In the genomic region with DNA sequence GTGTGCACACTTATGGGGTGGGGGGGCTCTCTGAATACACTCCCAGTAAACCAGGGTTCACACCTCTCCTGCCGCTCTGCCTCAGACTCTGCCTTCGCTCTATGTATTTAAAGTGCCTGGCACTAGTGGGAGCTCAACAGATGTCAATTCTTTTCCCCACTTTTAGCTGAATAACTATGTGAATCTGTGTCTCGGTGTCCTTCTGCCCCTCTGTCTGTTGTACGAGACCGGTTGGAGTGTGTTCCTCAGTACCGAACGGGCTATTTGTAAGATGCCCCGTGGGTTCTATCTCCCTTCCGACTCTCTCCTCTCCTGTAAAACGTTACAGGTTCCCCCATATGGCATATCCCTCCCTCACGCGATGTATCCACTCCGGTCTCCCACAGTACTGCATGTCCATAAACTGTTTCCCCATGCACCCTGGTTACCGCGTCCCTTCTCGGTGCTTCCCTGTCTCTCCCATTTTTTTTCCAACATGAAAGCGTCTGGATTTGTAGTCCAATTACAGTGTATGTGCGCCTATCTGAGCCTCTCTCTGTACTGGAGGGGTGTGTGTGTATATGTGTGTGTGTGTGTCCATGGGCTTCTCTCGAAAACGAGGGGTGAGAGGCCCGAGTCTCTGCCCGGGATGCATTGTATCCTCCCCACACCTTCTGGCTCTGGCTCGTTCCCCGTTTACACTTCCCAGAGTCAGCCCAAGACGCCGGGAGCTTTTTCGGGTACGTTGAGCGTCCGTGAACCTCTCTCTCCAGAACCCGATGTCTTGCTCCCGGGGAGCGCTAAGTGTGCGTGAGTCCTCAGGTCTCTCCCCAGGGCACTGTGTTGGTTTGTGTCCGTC, we compare ENCODE assay signal across 8 cellular contexts. TPM values are rescaled to one million over a fixed set of nuclear protein-coding genes. Genes with fewer than 3 reads are reported as not detected.
DNase-seq lines count a peak whose midpoint lies in the region; ATAC-seq, FAIRE-seq and TF ChIP-seq lines count a peak whose summit lies in the region.

No MANE protein-coding gene starts in this region.

- H3K4me1 ChIP-seq in Panc1 (ENCODE audit: control insufficient read depth, insufficient read depth, low read length): peaks cover 37% of the 10 kb centered on the region
- H3K4me1 ChIP-seq in duodenal mucosa (ENCODE audit: control insufficient read depth in 1 of 2, insufficient read depth in 2 of 2, low read length in 2 of 2): peaks cover 26% of the 10 kb centered on the region in 2 donors
- H3K4me1 ChIP-seq in tibial nerve: peaks cover 0 to 59% (median 28%) of the 10 kb centered on the region in 4 donors

- peak overlapping the region; percentile 95 to 98 for H3K9ac ChIP-seq in duodenal mucosa (ENCODE audit: low read depth in 1 of 2, low read length in 2 of 2)

- POLR2A ChIA-PET in Panc1 (lab: Charles Lee): interaction anchor here (0.7 kb wide), 1 partner anchor 20 kb away, joined by 3 read pairs; no protein-coding TSS in a partner anchor

- H3K4me3 Mint-ChIP-seq in T-helper 1 cell treated with Interleukin-12 subunit alpha and Interleukin-12 subunit beta and Interleukin-4 antibody, amounts not matched to agents 30 μg/mL and 1 μg/mL, for 36 hours: peak overlapping the region; percentile 99

- WGBS in tibial nerve, 2 donors: 10 to 15% methylated on average over 32 to 35 of the region's 35 CpGs

- H3K27ac Mint-ChIP-seq in T-helper 1 cell treated with Interleukin-12 subunit alpha and Interleukin-12 subunit beta and Interleukin-4 antibody, amounts not matched to agents 30 μg/mL and 1 μg/mL, for 36 hours: peak overlapping the region; percentile 94

- peaks cover 50% of the 10 kb centered on the region for H3K4me1 Mint-ChIP-seq in T-helper 1 cell treated with Interleukin-12 subunit alpha and Interleukin-12 subunit beta and Interleukin-4 antibody, amounts not matched to agents 30 μg/mL and 1 μg/mL, for 36 hours (ENCODE audit: low read depth)

- H3K9me3 Mint-ChIP-seq in T-helper 1 cell treated with Interleukin-12 subunit alpha and Interleukin-12 subunit beta and Interleukin-4 antibody, amounts not matched to agents 30 μg/mL and 1 μg/mL, for 36 hours: no peaks in the 10 kb centered on the region

- no TSS peak for BruUV-seq in Panc1 (replicated peaks; lab: Mats Ljungman, UMichigan)

- H3K36me3 ChIP-seq in Panc1 (ENCODE audit: control insufficient read depth, insufficient read depth, low read length) (no peaks in the 10 kb centered on the region), duodenal mucosa (ENCODE audit: control insufficient read depth in 1 of 2, insufficient read depth in 2 of 2, low read length in 2 of 2) (no peaks in the 10 kb centered on the region), tibial nerve (no peaks in the 10 kb centered on the region)

- no peak for FAIRE-seq in GM12892 (lab: Jason Lieb, UNC)

- TF ChIP-seq EP300 in tibial nerve (IDR thresholded peaks at IDR 0.05): no peak

- peaks cover 29% of the 10 kb centered on the region for H3K36me3 Mint-ChIP-seq in T-helper 1 cell treated with Interleukin-12 subunit alpha and Interleukin-12 subunit beta and Interleukin-4 antibody, amounts not matched to agents 30 μg/mL and 1 μg/mL, for 36 hours (ENCODE audit: low read depth)

- CTCF ChIA-PET in Panc1 (lab: Charles Lee): interaction anchor here (0.7 kb wide), 1 partner anchor 360 kb away, joined by 5 read pairs; no protein-coding TSS in a partner anchor

- H3K9me3 ChIP-seq in Panc1 (ENCODE audit: control insufficient read depth, insufficient read depth, low read depth, low read length) (no peaks in the 10 kb centered on the region), duodenal mucosa (ENCODE audit: control insufficient read depth in 1 of 2, low read length in 2 of 2) (no peaks in the 10 kb centered on the region), tibial nerve (no peaks in the 10 kb centered on the region)

- DNase-seq in T-helper 1 cell (no peak), Panc1 (ENCODE audit: low read depth, low spot score) (peak; percentile 28), medulla oblongata (ENCODE audit: extremely low spot score) (peak; percentile 60), tibial nerve (ENCODE audit: low spot score in 2 of 2) (peak in 1 of 2 donors; percentile 23), GM12892 (ENCODE audit: insufficient read length) (no peak)

- H3K27me3 ChIP-seq in Panc1 (ENCODE audit: control insufficient read depth, insufficient read depth, low read length) (no peaks in the 10 kb centered on the region), duodenal mucosa (ENCODE audit: control insufficient read depth in 1 of 2, insufficient read depth in 2 of 2, low read length in 2 of 2) (no peaks in the 10 kb centered on the region), tibial nerve (no peaks in the 10 kb centered on the region)

- peak overlapping the region; percentile 94 for H3K27ac ChIP-seq in Panc1 (ENCODE audit: low read length)
- H3K27ac ChIP-seq in duodenal mucosa (ENCODE audit: low read depth, low read length): peak overlapping the region; percentile 95
- H3K27ac ChIP-seq in tibial nerve: peak overlapping the region; percentile 93 to 100 (median 98)

- ATAC-seq in Panc1: no peak
- ATAC-seq in HG02981 (IDR thresholded peaks at IDR 0.05; ENCODE audit: unreplicated experiment): no peak

- no peaks in the 10 kb centered on the region for H3K27me3 Mint-ChIP-seq in T-helper 1 cell treated with Interleukin-12 subunit alpha and Interleukin-12 subunit beta and Interleukin-4 antibody, amounts not matched to agents 30 μg/mL and 1 μg/mL, for 36 hours (ENCODE audit: low read depth)

- intact Hi-C loops in Panc1 (cut with micrococcal nuclease; ENCODE audit: unreplicated experiment): loop anchor here (5.0 to 10.0 kb wide), 2 partner anchors 205 to 377 kb away; no protein-coding TSS in a partner anchor

- in situ Hi-C loops in Panc1 (cut with HindIII; ENCODE audit: low pct_unique_long_range_greater_than_20kb, low sequenced_read_pairs): no loop called here

- peak overlapping the region; percentile 98 for H3K4me3 ChIP-seq in Panc1 (ENCODE audit: low read depth in 2 of 2, low read length in 2 of 2)
- H3K4me3 ChIP-seq in duodenal mucosa (ENCODE audit: low read depth in 1 of 2, low read length in 2 of 2): peak overlapping the region; percentile 85 to 98
- H3K4me3 ChIP-seq in tibial nerve: peak overlapping the region; percentile 74 to 100 (median 84)

- TF ChIP-seq POLR2A in tibial nerve (IDR thresholded peaks at IDR 0.05) (no peak), GM12892 (IDR thresholded peaks at IDR 0.05; ENCODE audit: low read depth, low read length) (no peak)

- TF ChIP-seq CTCF in Panc1 (IDR thresholded peaks at IDR 0.05) (peak; percentile 37), tibial nerve (IDR thresholded peaks at IDR 0.05) (no peak)

RNA-seq across cellular contexts. Expression of a gene that starts 1.5 kb away (rescaled TPM):
- 68.5 TPM for total RNA-seq in Panc1 (2021; ENCODE audit: unreplicated experiment)
- polyA plus RNA-seq in Panc1 (2012; ENCODE audit: insufficient read length): 69.8 TPM
- total RNA-seq in tibial nerve: 10 to 100 TPM; 72.2 to 87.6 (median 79.6) TPM
- 42.1 TPM for polyA plus RNA-seq in GM12892 (2012; ENCODE audit: missing spikeins)

Comparison
In these comparisons a context has a peak if more than half of its experiments do, and no peak if none do; other contexts are left out.
1. DNase-seq: peak in Panc1 (single experiment) and medulla oblongata (single experiment); none in T-helper 1 cell (0 of 5) and GM12892 (single experiment).
2. Peak in every context shown above with its lines, with median percentiles within 50 percentile points of each other: H3K27ac ChIP-seq and H3K4me3 ChIP-seq.